In genomic region chr1:148729128-148729527, GRCh38 we compare ENCODE assay signal across 8 cellular contexts. TPM values are rescaled to one million over a fixed set of nuclear protein-coding genes. Genes with fewer than 3 reads are reported as not detected.
A peak's percentile ranks its signal among the peaks of the same experiment; 100 is the strongest.
DNase-seq lines count a peak whose midpoint lies in the region; ATAC-seq and TF ChIP-seq lines count a peak whose summit lies in the region.
"Not testable (repeated sequence)": the region's sequence is repeated elsewhere in the genome, so short reads cannot be mapped to it uniquely, and the experiment has no call there.

No MANE protein-coding gene starts in this region.

- BruUV-seq in IMR-90 (replicated peaks; lab: Mats Ljungman, UMichigan): not testable (repeated sequence)

- not testable (repeated sequence) for H3K4me3 ChIP-seq in IMR-90 (ENCODE audit: insufficient read depth, low read depth, low read length); heart right ventricle

- not testable (repeated sequence) for H3K56ac ChIP-seq in IMR-90 (ENCODE audit: extremely low read depth, insufficient read depth, low read length)

- DNase-seq in IMR-90; heart right ventricle; stimulated activated naive CD8-positive, alpha-beta T cell treated with anti-CD3 and anti-CD28 coated beads, Interleukin-15, Interleukin-2, amounts not matched to agents 100 U/mL and 50 U/mL, for 24 hours: not testable (repeated sequence)

- not testable (repeated sequence) for H3K18ac ChIP-seq in IMR-90 (ENCODE audit: low read depth, low read length)

- not testable (repeated sequence) for TF ChIP-seq CTCF in IMR-90 (conservative IDR thresholded peaks at IDR 0.05; ENCODE audit: low read depth, low read length); heart right ventricle (IDR thresholded peaks at IDR 0.05)

- H3K9me3 ChIP-seq in IMR-90 (ENCODE audit: control insufficient read depth, insufficient read depth, low read length); heart right ventricle: not testable (repeated sequence)

- not testable (repeated sequence) for H3K36me3 ChIP-seq in IMR-90 (ENCODE audit: control insufficient read depth, insufficient read depth, low read length); heart right ventricle

- intact Hi-C loops in IMR-90 (cut with micrococcal nuclease); heart right ventricle (cut with DNase I): not testable (repeated sequence)

- in situ Hi-C loops in IMR-90 (cut with MboI; ENCODE audit: low sequenced_read_pairs): not testable (repeated sequence)

- H3K79me1 ChIP-seq in IMR-90 (ENCODE audit: low read depth in 1 of 2, low read length in 2 of 2): not testable (repeated sequence)

- H3K4me2 ChIP-seq in IMR-90 (ENCODE audit: low read depth, low read length): not testable (repeated sequence)

- not testable (repeated sequence) for H3K27ac ChIP-seq in IMR-90 (ENCODE audit: insufficient read depth, low read length); heart right ventricle

- H2BK15ac ChIP-seq in IMR-90 (ENCODE audit: low read depth, low read length): not testable (repeated sequence)

- H4K91ac ChIP-seq in IMR-90 (ENCODE audit: insufficient read depth, low read depth, low read length): not testable (repeated sequence)

- not testable (repeated sequence) for H4K20me1 ChIP-seq in IMR-90 (ENCODE audit: insufficient read depth, low read length)

- H3K9me1 ChIP-seq in IMR-90 (ENCODE audit: insufficient read depth, low read length): not testable (repeated sequence)

- ATAC-seq in GM18508 (IDR thresholded peaks at IDR 0.05; ENCODE audit: insufficient read depth, unreplicated experiment) (peak; percentile 60), GM19324 (IDR thresholded peaks at IDR 0.05; ENCODE audit: low FRiP score, unreplicated experiment) (peak; percentile 49), GM21528 (IDR thresholded peaks at IDR 0.05; ENCODE audit: low FRiP score, unreplicated experiment) (peak; percentile 66), HG02840 (IDR thresholded peaks at IDR 0.05; ENCODE audit: low FRiP score, unreplicated experiment) (peak; percentile 63), HG03159 (IDR thresholded peaks at IDR 0.05; ENCODE audit: unreplicated experiment) (peak; percentile 65), IMR-90 (ENCODE audit: low read depth) (peak; percentile 72), heart right ventricle (peak in 7 of 8 donors; percentile 58 to 82 (median 72))
- ATAC-seq in stimulated activated naive CD8-positive, alpha-beta T cell treated with anti-CD3 and anti-CD28 coated beads, Interleukin-15, Interleukin-2, amounts not matched to agents 100 U/mL and 50 U/mL, for 24 hours: peak; percentile 45

- not testable (repeated sequence) for H4K5ac ChIP-seq in IMR-90 (ENCODE audit: low read depth, low read length)

- H2BK120ac ChIP-seq in IMR-90 (ENCODE audit: low read depth, low read length): not testable (repeated sequence)

- POLR2A ChIA-PET in IMR-90 (lab: Charles Lee; ENCODE audit: unreplicated experiment): not testable (repeated sequence)

- H3K4ac ChIP-seq in IMR-90 (ENCODE audit: low read depth, low read length): not testable (repeated sequence)

- H2AK5ac ChIP-seq in IMR-90 (ENCODE audit: low read depth, low read length): not testable (repeated sequence)

- not testable (repeated sequence) for H2AK9ac ChIP-seq in IMR-90 (replicated peaks; ENCODE audit: low read depth, low read length, poor library complexity)

- dilution Hi-C loops in IMR-90 (cut with HindIII; ENCODE audit: low sequenced_read_pairs, unreplicated experiment): not testable (repeated sequence)

- TF ChIP-seq POLR2A in IMR-90 (IDR thresholded peaks at IDR 0.05; ENCODE audit: low read depth, low read length): not testable (repeated sequence)

- CTCF ChIA-PET in IMR-90 (lab: Yijun Ruan, JAX): not testable (repeated sequence)

- not testable (repeated sequence) for H2BK20ac ChIP-seq in IMR-90 (ENCODE audit: low read depth, low read length)

- not testable (repeated sequence) for H3K23ac ChIP-seq in IMR-90 (ENCODE audit: low read depth, low read length)

- not testable (repeated sequence) for H2BK5ac ChIP-seq in IMR-90 (ENCODE audit: low read depth, low read length, poor library complexity, severe bottlenecking)

- H3K4me1 ChIP-seq in IMR-90 (ENCODE audit: control insufficient read depth, insufficient read depth, low read length); heart right ventricle: not testable (repeated sequence)

- not testable (repeated sequence) for H4K8ac ChIP-seq in IMR-90 (ENCODE audit: low read depth in 2 of 2, low read length in 2 of 2)

- no CpG with 5 or more reads among the region's 3 CpGs for WGBS in IMR-90 (ENCODE audit: extremely low coverage in 2 of 2, insufficient read length in 1 of 2), 2 experiments
- WGBS in heart right ventricle, 2 donors: no CpG with 5 or more reads among the region's 3 CpGs

- not testable (repeated sequence) for TF ChIP-seq RAD21 in IMR-90 (IDR thresholded peaks at IDR 0.05; ENCODE audit: low read length)

- H2AFZ ChIP-seq in IMR-90 (replicated peaks; ENCODE audit: low read length, poor library complexity): not testable (repeated sequence)

- not testable (repeated sequence) for H3K27me3 ChIP-seq in IMR-90 (ENCODE audit: control insufficient read depth, insufficient read depth, low read length); heart right ventricle

- not testable (repeated sequence) for H3K14ac ChIP-seq in IMR-90 (replicated peaks; ENCODE audit: low read depth, low read length)

- H3K9ac ChIP-seq in IMR-90 (ENCODE audit: low read depth, low read length): not testable (repeated sequence)

RNA-seq across cellular contexts. Expression of gene NUDT4B, which starts 19.4 kb away (rescaled TPM):
- total RNA-seq in IMR-90 (2012; rRNA removed) (19.9 and 28.6 TPM in 2 replicates), heart right ventricle (under 1 TPM in 5 of 10 donors, not detected in 5; 0.44 to 0.54 (median 0.52) TPM)
- polyA plus RNA-seq in IMR-90 (2012; rRNA removed) (9.5 and 10.6 TPM in 2 replicates), heart right ventricle (1 to 10 TPM in 1 of 2 donors, not detected in 1; 8.1 TPM)
- 3.1 and 5.0 TPM in 2 replicates for polyA plus RNA-seq in IMR-90 (2012; cell fraction: cytosol; rRNA removed)
- 0.39 and 9.2 TPM in 2 replicates for polyA plus RNA-seq in IMR-90 (2012; cell fraction: nucleus; rRNA removed; ENCODE audit: low replicate concordance)

Comparison
In these comparisons a context has a peak if more than half of its experiments do, and no peak if none do; other contexts are left out.
1. RNA of gene NUDT4B, which starts 19.4 kb away (total RNA-seq): 19.9 to 28.6 TPM in IMR-90; 0.44 to 0.54 TPM in heart right ventricle; every median in the first group is over 10 times any median in the second.
2. Peak in every context shown above with its lines, with median percentiles within 50 percentile points of each other: ATAC-seq.